25 cellular contexts compared by ENCODE assay signal in genomic region chr5:119814655-119815054, GRCh38.
DNase-seq lines count a peak whose midpoint lies in the region; ATAC-seq, FAIRE-seq and TF ChIP-seq lines count a peak whose summit lies in the region.
"Had no signal": no experiment of that assay in that cellular context is flagged by ENCODE, and none has a peak within 500 bp of the region (broad histone marks: within the 10 kb centered on the region; RNA-seq: fewer than 3 reads in every experiment).

No MANE protein-coding gene starts in this region.

- H3K9me3 Mint-ChIP-seq in activated naive CD4-positive, alpha-beta T cell treated with anti-CD3 and anti-CD28 coated beads, Interleukin-2, amount 50 U/mL, for 72 hours: no peaks in the 10 kb centered on the region

- H3K4me3 ChIP-seq in HepG2 (replicated peaks in 1 of 3; ENCODE audit: insufficient read depth in 1 of 3, low read depth in 2 of 3, low read length in 3 of 3) (no peak overlapping the region), right lobe of liver (no peak overlapping the region), GM12878 (no peak overlapping the region), osteoblast (ENCODE audit: insufficient read depth, low read length) (no peak overlapping the region)
- H3K4me3 ChIP-seq in Jurkat, Clone E6-1 (ENCODE audit: low read length): no peak overlapping the region
- H3K4me3 ChIP-seq: GM23248 had no signal

- RAD21 ChIA-PET in GM12878 (lab: Charles Lee; ENCODE audit: unreplicated experiment): no interaction called here

- SMC1A ChIA-PET in GM12878 (lab: Charles Lee; ENCODE audit: uncharacterized antibody, unreplicated experiment): interaction anchor here (0.7 kb wide), 1 partner anchor 194 kb away, joined by 3 read pairs; no protein-coding TSS in a partner anchor

- TF ChIP-seq RAD21 in HepG2 (CRISPR knock-in tag; IDR thresholded peaks at IDR 0.05) (no peak), GM12878 (IDR thresholded peaks at IDR 0.05; ENCODE audit: insufficient read depth, low read depth, low read length) (no peak)

- no peak overlapping the region for H3K27ac Mint-ChIP-seq in activated naive CD4-positive, alpha-beta T cell treated with anti-CD3 and anti-CD28 coated beads, Interleukin-2, amount 50 U/mL, for 72 hours
- H3K27ac Mint-ChIP-seq: CD4-positive, CD25-positive, alpha-beta regulatory T cell; CD8-positive, alpha-beta memory T cell; HFFc6 had no signal

- POLR2A ChIA-PET in HepG2 (lab: Yijun Ruan, JAX) (no interaction called here), GM12878 (lab: Charles Lee) (no interaction called here)

- H3K27ac ChIP-seq in HepG2 (ENCODE audit: extremely low read length, insufficient read depth, low read length) (no peak overlapping the region), right lobe of liver (no peak overlapping the region), GM12878 (ENCODE audit: control insufficient read depth, insufficient read depth) (no peak overlapping the region), osteoblast (ENCODE audit: low read depth, low read length) (no peak overlapping the region)
- H3K27ac ChIP-seq: GM23248, KMS-11 had no signal

- no peaks in the 10 kb centered on the region for H3K9me3 ChIP-seq in HepG2 (ENCODE audit: low read length)
- H3K9me3 ChIP-seq in right lobe of liver: no peaks in the 10 kb centered on the region
- H3K9me3 ChIP-seq in GM12878 (replicated peaks; ENCODE audit: control insufficient read depth, insufficient read depth, low read length): no peaks in the 10 kb centered on the region
- no peaks in the 10 kb centered on the region for H3K9me3 ChIP-seq in osteoblast (ENCODE audit: low read depth, low read length)
- H3K9me3 ChIP-seq: BE2C, Caco-2 had no signal

- H4K20me1 ChIP-seq in HepG2 (ENCODE audit: insufficient read depth, low read length) (no peaks in the 10 kb centered on the region), GM12878 (ENCODE audit: control insufficient read depth, insufficient read depth) (no peaks in the 10 kb centered on the region), osteoblast (ENCODE audit: insufficient read depth, low read length) (no peaks in the 10 kb centered on the region)

- in situ Hi-C loops in HepG2 (cut with HindIII; ENCODE audit: extremely low pct_ligation_motif_present, low pct_unique_long_range_greater_than_20kb) (no loop called here), GM12878 (cut with MboI) (no loop called here)

- CTCF ChIA-PET in HepG2 (lab: Yijun Ruan, JAX; ENCODE audit: low intra/inter-chr PET ratio, low total read pairs): no interaction called here
- CTCF ChIA-PET in GM12878 (lab: Yijun Ruan, JAX): no interaction called here

- H3K36me3 ChIP-seq in HepG2 (replicated peaks in 1 of 2; ENCODE audit: control insufficient read depth in 1 of 2, insufficient read depth in 2 of 2, low read length in 2 of 2) (no peaks in the 10 kb centered on the region), right lobe of liver (no peaks in the 10 kb centered on the region), GM12878 (ENCODE audit: control insufficient read depth in 2 of 2, insufficient read depth in 2 of 2, low read length in 1 of 2) (no peaks in the 10 kb centered on the region), osteoblast (ENCODE audit: insufficient read depth, low read length) (no peaks in the 10 kb centered on the region)
- H3K36me3 ChIP-seq: BE2C had no signal

- H3K79me2 ChIP-seq in HepG2 (ENCODE audit: insufficient read depth, low read length): no peaks in the 10 kb centered on the region
- no peaks in the 10 kb centered on the region for H3K79me2 ChIP-seq in GM12878 (ENCODE audit: control insufficient read depth, insufficient read depth, low read length)
- no peaks in the 10 kb centered on the region for H3K79me2 ChIP-seq in osteoblast (ENCODE audit: insufficient read depth, low read length)

- no peaks in the 10 kb centered on the region for H3K4me1 ChIP-seq in HepG2 (ENCODE audit: insufficient read depth, low read length)
- H3K4me1 ChIP-seq in right lobe of liver: no peaks in the 10 kb centered on the region
- no peaks in the 10 kb centered on the region for H3K4me1 ChIP-seq in GM12878 (ENCODE audit: control insufficient read depth, insufficient read depth, low read length)
- H3K4me1 ChIP-seq in osteoblast (ENCODE audit: insufficient read depth, low read length): no peaks in the 10 kb centered on the region
- H3K4me1 ChIP-seq: BE2C, Caco-2 had no signal

- DNase-seq in HepG2 (ENCODE audit: low spot score) (no peak), right lobe of liver (no peak), GM12878 (ENCODE audit: low read depth, low spot score) (no peak), osteoblast (ENCODE audit: insufficient read length, low spot score, missing footprints) (peak; percentile 39), GM20000 (ENCODE audit: low spot score) (no peak)
- DNase-seq in Jurkat, Clone E6-1 (ENCODE audit: low read depth, low spot score): peak; percentile 29
- DNase-seq in activated naive CD4-positive, alpha-beta T cell treated with anti-CD3 and anti-CD28 coated beads, Interleukin-2, amount 50 U/mL, for 72 hours (ENCODE audit: low spot score in 2 of 2): no peak
- DNase-seq: ACHN; BE2C; C1 segment of cervical spinal cord; Caco-2; CD4-positive, CD25-positive, alpha-beta regulatory T cell; CD8-positive, alpha-beta memory T cell; GF-D8; GM23248; H7; HFFc6 had no signal

- FAIRE-seq in HepG2 (lab: Jason Lieb, UNC): no peak
- FAIRE-seq in GM12878 (lab: Jason Lieb, UNC): no peak
- FAIRE-seq: A204.1, D721Med, GM12891, GM19239, HTR-8/SVneo had no signal

- H2AFZ ChIP-seq in HepG2 (ENCODE audit: low read length) (peak overlapping the region; percentile 54), GM12878 (ENCODE audit: control insufficient read depth, low read depth, low read length) (no peak overlapping the region), osteoblast (ENCODE audit: low read length) (no peak overlapping the region)
- H2AFZ ChIP-seq: GM23248 had no signal

- ATAC-seq in HepG2: no peak
- no peak for ATAC-seq in right lobe of liver
- ATAC-seq in GM12878: peak; percentile 24; the same call in 1 of the 3 replicates
- no peak for ATAC-seq in activated naive CD4-positive, alpha-beta T cell treated with anti-CD3 and anti-CD28 coated beads, Interleukin-2, amount 50 U/mL, for 72 hours
- ATAC-seq in GM21526 (IDR thresholded peaks at IDR 0.05; ENCODE audit: low FRiP score, unreplicated experiment): no peak
- ATAC-seq: HCT116 had no signal

- TF ChIP-seq POLR2A in HepG2 (IDR thresholded peaks at IDR 0.05; ENCODE audit: insufficient read depth in 1 of 2, low read depth in 2 of 2, low read length in 2 of 2): no peak
- no peak for TF ChIP-seq POLR2A in right lobe of liver (IDR thresholded peaks at IDR 0.05)
- TF ChIP-seq POLR2A in GM12878 (IDR thresholded peaks at IDR 0.05; ENCODE audit: low read depth, low read length): no peak

- H3K36me3 Mint-ChIP-seq in activated naive CD4-positive, alpha-beta T cell treated with anti-CD3 and anti-CD28 coated beads, Interleukin-2, amount 50 U/mL, for 72 hours: no peaks in the 10 kb centered on the region
- H3K36me3 Mint-ChIP-seq: CD4-positive, CD25-positive, alpha-beta regulatory T cell had no signal

- WGBS in HepG2 (ENCODE audit: low lambda C conversion rate): 41% methylated on average over 4 of the region's 6 CpGs
- 63% methylated on average over 6 of the region's 6 CpGs for WGBS in right lobe of liver (ENCODE audit: insufficient coverage, low coverage, low lambda C conversion rate, missing lambda C conversion rate)
- WGBS in GM12878 (ENCODE audit: insufficient coverage, insufficient replicate concordance, low lambda C conversion rate, missing lambda C conversion rate): 50% methylated on average over 6 of the region's 6 CpGs

- H3K4me2 ChIP-seq in HepG2 (ENCODE audit: low read depth, low read length) (no peak overlapping the region), GM12878 (ENCODE audit: control insufficient read depth, insufficient read depth) (no peak overlapping the region), osteoblast (ENCODE audit: insufficient read depth, low read length) (no peak overlapping the region)
- H3K4me2 ChIP-seq: KMS-11 had no signal

- H3K27me3 ChIP-seq in HepG2 (ENCODE audit: control insufficient read depth in 1 of 2, insufficient read depth in 2 of 2, low read length in 2 of 2) (no peaks in the 10 kb centered on the region), right lobe of liver (no peaks in the 10 kb centered on the region), GM12878 (replicated peaks in 1 of 2; ENCODE audit: control insufficient read depth in 2 of 2, insufficient read depth in 2 of 2, low read length in 1 of 2) (no peaks in the 10 kb centered on the region; a peak in 1 of 4 replicates), osteoblast (ENCODE audit: insufficient read depth, low read length) (no peaks in the 10 kb centered on the region)
- H3K27me3 ChIP-seq: BE2C had no signal

- intact Hi-C loops in HepG2 (cut with micrococcal nuclease; ENCODE audit: unreplicated experiment): no loop called here
- intact Hi-C loops in right lobe of liver (cut with DNase I): no loop called here
- intact Hi-C loops in GM12878 (cut with micrococcal nuclease; ENCODE audit: unreplicated experiment): no loop called here

- TF ChIP-seq EP300 in HepG2 (IDR thresholded peaks at IDR 0.05; ENCODE audit: low read depth in 2 of 2, low read length in 2 of 2) (no peak), HepG2 (CRISPR knock-in tag; IDR thresholded peaks at IDR 0.05; ENCODE audit: borderline replicate concordance) (no peak), GM12878 (IDR thresholded peaks at IDR 0.05; ENCODE audit: borderline replicate concordance in 1 of 2, control insufficient read depth in 1 of 2, low read depth in 2 of 2, low read length in 2 of 2) (no peak)

- BruUV-seq in HepG2 (replicated peaks; lab: Mats Ljungman, UMichigan): no TSS peak
- BruUV-seq in GM12878 (replicated peaks; lab: Mats Ljungman, UMichigan): no TSS peak

- no peak for TF ChIP-seq CTCF in HepG2 (CRISPR knock-in tag; IDR thresholded peaks at IDR 0.05)
- TF ChIP-seq CTCF in right lobe of liver (IDR thresholded peaks at IDR 0.05): no peak
- TF ChIP-seq CTCF in GM12878 (IDR thresholded peaks at IDR 0.05 in 2 of 3, conservative IDR thresholded peaks at IDR 0.05 in 1 of 3; ENCODE audit: control insufficient read depth in 2 of 3, extremely low read depth in 1 of 3, insufficient read depth in 1 of 3, low read depth in 3 of 3, low read length in 3 of 3): no peak
- no peak for TF ChIP-seq CTCF in osteoblast (IDR thresholded peaks at IDR 0.05; ENCODE audit: extremely low read depth, low read depth, low read length)
- TF ChIP-seq CTCF in GM20000 (IDR thresholded peaks at IDR 0.05; ENCODE audit: extremely low read depth, missing control alignments): no peak

- no peak overlapping the region for H3K9ac ChIP-seq in HepG2 (ENCODE audit: insufficient read depth, low read depth, low read length)
- no peak overlapping the region for H3K9ac ChIP-seq in GM12878 (ENCODE audit: control insufficient read depth, insufficient read depth, low read length)
- H3K9ac ChIP-seq: GM23248, KMS-11 had no signal

TF ChIP-seq in HepG2, 621 proteins besides CTCF, POLR2A, EP300 and RAD21 (continues in another document):
- TF ChIP-seq SNRNP70 (IDR thresholded peaks at IDR 0.05; ENCODE audit: low read depth, low read length): no peak
- no peak for TF ChIP-seq ZFYVE20 (CRISPR knock-in tag; IDR thresholded peaks at IDR 0.05; ENCODE audit: borderline replicate concordance, low read depth)

TF ChIP-seq in GM12878, 131 proteins besides CTCF, POLR2A, EP300 and RAD21:
- TF ChIP-seq CBFB (IDR thresholded peaks at IDR 0.05; ENCODE audit: low read depth): no peak
- TF ChIP-seq ZNF274 (IDR thresholded peaks at IDR 0.05; ENCODE audit: insufficient read depth, insufficient read length): no peak
- TF ChIP-seq DPF2 (IDR thresholded peaks at IDR 0.05): no peak
TF ChIP-seq in GM12878: peak in this region for 0.

Comparison
In these comparisons a context has a peak if more than half of its experiments do, and no peak if none do; other contexts are left out.
1. DNase-seq: peak in Jurkat, Clone E6-1 (single experiment) and osteoblast (single experiment); none in HepG2 (single experiment), right lobe of liver (0 of 3), GM12878 (single experiment), activated naive CD4-positive, alpha-beta T cell treated with anti-CD3 and anti-CD28 coated beads, Interleukin-2, amount 50 U/mL, for 72 hours (0 of 2) and GM20000 (single experiment).